Comparison of ENCODE assay signal across 11 cellular contexts in the genomic region with DNA sequence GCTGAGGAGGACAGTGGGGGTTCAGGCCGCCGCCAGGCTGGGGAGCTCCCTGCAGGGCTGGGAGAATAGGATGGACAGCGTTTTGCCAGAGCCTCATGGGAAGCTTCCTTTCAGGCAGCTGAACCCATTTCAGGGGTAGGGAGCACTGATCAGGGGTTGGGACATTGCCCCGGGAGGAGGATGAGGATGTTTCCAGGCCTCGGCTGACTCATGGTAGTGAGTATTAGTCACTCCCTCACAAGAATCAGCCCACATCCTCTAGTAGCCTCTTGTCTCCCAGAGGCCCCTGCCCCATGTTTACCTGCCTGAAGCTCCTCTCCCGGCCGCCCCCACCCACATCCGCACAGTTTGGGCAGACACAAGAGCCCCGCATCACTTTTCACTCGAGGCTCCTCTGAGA.
A peak's percentile ranks its signal among the peaks of the same experiment; 100 is the strongest.
DNase-seq lines count a peak whose midpoint lies in the region; ATAC-seq and TF ChIP-seq lines count a peak whose summit lies in the region.
"Had no signal": no experiment of that assay in that cellular context is flagged by ENCODE, and none has a peak within 500 bp of the region (broad histone marks: within the 10 kb centered on the region; RNA-seq: fewer than 3 reads in every experiment).

No MANE protein-coding gene starts in this region.

- intact Hi-C loops in ovary (cut with DNase I), result no loop called here

- no peaks in the 10 kb centered on the region for H3K27me3 ChIP-seq in RWPE2 (ENCODE audit: insufficient read depth, poor library complexity, severe bottlenecking)
- H3K27me3 ChIP-seq in ovary, result no peaks in the 10 kb centered on the region
- H3K27me3 ChIP-seq: heart right ventricle, SJCRH30 had no signal

- 72 to 84% (median 81%) methylated on average over 10 of the region's 10 CpGs for WGBS in ovary, 3 donors

- peak overlapping the region in 1 of 2 donors; percentile 27 for H3K27ac Mint-ChIP-seq in activated naive CD4-positive, alpha-beta T cell treated with anti-CD3 and anti-CD28 coated beads, Interleukin-2, amount 50 U/mL, for 72 hours

- no peak for TF ChIP-seq EP300 in ovary (IDR thresholded peaks at IDR 0.05)

- H3K4me1 ChIP-seq in RWPE2 (ENCODE audit: insufficient read depth, poor library complexity, severe bottlenecking) (peaks cover 38% of the 10 kb centered on the region), ovary (ENCODE audit: insufficient read depth) (peaks cover 17% of the 10 kb centered on the region)

- peaks cover 0 to 6% of the 10 kb centered on the region in 2 donors for H3K36me3 Mint-ChIP-seq in activated naive CD4-positive, alpha-beta T cell treated with anti-CD3 and anti-CD28 coated beads, Interleukin-2, amount 50 U/mL, for 72 hours

- peak; percentile 89 to 98 for ATAC-seq in activated naive CD4-positive, alpha-beta T cell treated with anti-CD3 and anti-CD28 coated beads, Interleukin-2, amount 50 U/mL, for 72 hours
- peak; percentile 81 for ATAC-seq in RWPE2 (ENCODE audit: low read depth)

- peak; percentile 4 for TF ChIP-seq CTCF in RWPE2 (IDR thresholded peaks at IDR 0.05; ENCODE audit: poor library complexity, severe bottlenecking)
- TF ChIP-seq CTCF in fibroblast of mammary gland (conservative IDR thresholded peaks at IDR 0.05; ENCODE audit: control insufficient read depth, insufficient read depth, low read depth, low read length), result no peak
- TF ChIP-seq CTCF in ovary (IDR thresholded peaks at IDR 0.05), result no peak

- H3K36me3 ChIP-seq in RWPE2 (ENCODE audit: low read depth) (no peaks in the 10 kb centered on the region), ovary (no peaks in the 10 kb centered on the region)
- H3K36me3 ChIP-seq: heart right ventricle, SJCRH30 had no signal

- H3K9me3 ChIP-seq in RWPE2 (ENCODE audit: severe bottlenecking) (no peaks in the 10 kb centered on the region), ovary (no peaks in the 10 kb centered on the region)

- H3K4me3 ChIP-seq in RWPE2 (ENCODE audit: severe bottlenecking) (no peak overlapping the region), fibroblast of mammary gland (ENCODE audit: control insufficient read depth, low read depth, low read length) (no peak overlapping the region), ovary (no peak overlapping the region)
- H3K4me3 ChIP-seq: heart right ventricle, SJCRH30 had no signal

- TF ChIP-seq POLR2A in ovary (IDR thresholded peaks at IDR 0.05), result no peak

- H3K27ac ChIP-seq in RWPE2 (ENCODE audit: poor library complexity, severe bottlenecking), result peak overlapping the region; percentile 100
- no peak overlapping the region for H3K27ac ChIP-seq in ovary
- H3K27ac ChIP-seq: SJCRH30 had no signal

- H3K9me3 Mint-ChIP-seq in activated naive CD4-positive, alpha-beta T cell treated with anti-CD3 and anti-CD28 coated beads, Interleukin-2, amount 50 U/mL, for 72 hours, result peaks cover 0 to 8% of the 10 kb centered on the region in 2 donors

- no peak for DNase-seq in activated naive CD4-positive, alpha-beta T cell treated with anti-CD3 and anti-CD28 coated beads, Interleukin-2, amount 50 U/mL, for 72 hours (ENCODE audit: low spot score in 2 of 2)
- DNase-seq in activated naive CD4-positive, alpha-beta T cell treated with Interleukin-2 at 50 U/mL for 16 hours, result no peak
- peak; percentile 88 for DNase-seq in RWPE2 (ENCODE audit: low spot score)
- peak; percentile 92 for DNase-seq in fibroblast of mammary gland (ENCODE audit: low read depth)
- peak; percentile 72 for DNase-seq in stromal cell of bone marrow (ENCODE audit: low read depth)
- DNase-seq in NCI-H345 treated with DMSO at 0.1 percent for 48 hours (lab: John Stamatoyannopoulos, UW; ENCODE audit: unreplicated experiment), result no peak
- no peak for DNase-seq in ovary
- DNase-seq in NCI-H510A treated with DMSO at 0.1 percent for 48 hours (lab: John Stamatoyannopoulos, UW), result no peak
- DNase-seq: heart right ventricle, MM.1S, SJCRH30 had no signal

Comparison
In these comparisons a context has a peak if more than half of its experiments do, and no peak if none do; other contexts are left out.
1. DNase-seq: peak in RWPE2 (single experiment), fibroblast of mammary gland (single experiment) and stromal cell of bone marrow (single experiment); none in activated naive CD4-positive, alpha-beta T cell treated with anti-CD3 and anti-CD28 coated beads, Interleukin-2, amount 50 U/mL, for 72 hours (0 of 2), activated naive CD4-positive, alpha-beta T cell treated with Interleukin-2 at 50 U/mL for 16 hours (single experiment), NCI-H345 treated with DMSO at 0.1 percent for 48 hours (single experiment), ovary (0 of 5) and NCI-H510A treated with DMSO at 0.1 percent for 48 hours (single experiment).